In the genomic region with DNA sequence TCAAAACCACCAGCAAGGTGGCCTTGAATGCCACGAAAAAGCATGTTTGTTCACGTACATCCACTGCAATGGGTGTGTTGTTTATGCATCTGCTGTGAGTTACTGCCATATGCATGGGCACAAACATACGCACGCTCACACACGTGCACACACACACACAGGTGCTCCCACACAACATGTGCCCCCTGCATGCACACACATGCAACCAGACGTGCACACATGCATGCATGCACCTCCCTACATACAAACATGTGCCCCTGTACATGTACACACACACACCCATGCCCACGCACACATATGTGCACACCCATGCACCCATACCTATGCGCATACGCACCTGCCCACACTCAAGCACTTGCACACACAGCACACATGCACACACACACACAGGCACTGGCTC, we compare ENCODE assay signal across 29 cellular contexts. TPM values are rescaled to one million over a fixed set of nuclear protein-coding genes. Genes with fewer than 3 reads are reported as not detected.
"Had no signal": no experiment of that assay in that cellular context is flagged by ENCODE, and none has a peak within 500 bp of the region (broad histone marks: within the 10 kb centered on the region; RNA-seq: fewer than 3 reads in every experiment).

No MANE protein-coding gene starts in this region.

- H3K36me3 Mint-ChIP-seq: activated naive CD8-positive, alpha-beta T cell treated with anti-CD3 and anti-CD28 coated beads, Interleukin-2, amount 10 ng/mL, durations not matched to agents 7 days and 5 days had no signal

- H3K36me3 ChIP-seq: adrenal gland, SJSA1 had no signal

- ATAC-seq: Panc1 had no signal

- H3K4me3 ChIP-seq: adrenal gland, SJSA1 had no signal

- H3K9me3 Mint-ChIP-seq: activated CD8-positive, alpha-beta T cell treated with anti-CD3 and anti-CD28 coated beads for 36 hours; activated naive CD8-positive, alpha-beta T cell treated with anti-CD3 and anti-CD28 coated beads, Interleukin-2, amount 10 ng/mL, durations not matched to agents 7 days and 5 days; activated T-cell treated with anti-CD3 and anti-CD28 coated beads, Interleukin-2, amount 50 U/mL, for 72 hours; activated T-helper 2 cell treated with anti-CD3 and anti-CD28 coated beads, Interferon-gamma antibody, Interleukin-2, Interleukin-4, amounts not matched to agents 10 μg/mL and 5 μg/mL and 100 μg/mL, durations not matched to agents 14 hours and 24 hours and 36 hours had no signal

- H3K27ac Mint-ChIP-seq: activated CD4-positive, alpha-beta T cell treated with anti-CD3 and anti-CD28 coated beads for 36 hours; activated CD8-positive, alpha-beta T cell treated with anti-CD3 and anti-CD28 coated beads for 36 hours; activated naive CD8-positive, alpha-beta T cell treated with anti-CD3 and anti-CD28 coated beads, Interleukin-2, amount 10 ng/mL, durations not matched to agents 7 days and 5 days; activated T-cell treated with anti-CD3 and anti-CD28 coated beads, Interleukin-2, amount 50 U/mL, for 72 hours; activated T-helper 2 cell treated with anti-CD3 and anti-CD28 coated beads, Interferon-gamma antibody, Interleukin-2, Interleukin-4, amounts not matched to agents 10 μg/mL and 5 μg/mL and 100 μg/mL, durations not matched to agents 14 hours and 24 hours and 36 hours had no signal

- H3K9me3 ChIP-seq: adrenal gland, SJSA1 had no signal

- H3K27ac ChIP-seq: adrenal gland, SJSA1, VCaP had no signal

- H3K27me3 ChIP-seq: adrenal gland, SJSA1 had no signal

- DNase-seq: activated CD4-positive, alpha-beta T cell treated with anti-CD3 and anti-CD28 coated beads for 36 hours; activated CD4-positive, alpha-beta T cell treated with anti-CD3 and anti-CD28 coated beads, Interleukin-2, amount 50 U/mL, for 1 hour; activated CD4-positive, CD25-positive, alpha-beta regulatory T cell; activated CD8-positive, alpha-beta memory T cell treated with anti-CD3 and anti-CD28 coated beads, Interleukin-2, amount 50 U/mL, for 4 hours; activated CD8-positive, alpha-beta T cell treated with anti-CD3 and anti-CD28 coated beads for 36 hours; activated naive CD4-positive, alpha-beta T cell treated with anti-CD3 and anti-CD28 coated beads, Interleukin-2, amount 50 U/mL, for 16 hours; activated naive CD8-positive, alpha-beta T cell treated with anti-CD3 and anti-CD28 coated beads, Interleukin-2, amount 10 ng/mL, durations not matched to agents 7 days and 5 days; activated T-cell treated with anti-CD3 and anti-CD28 coated beads, Interleukin-2, amount 50 U/mL, for 72 hours; adrenal gland; anterior cingulate cortex; KG1; MV-4-11; NCI-H1092 treated with DMSO at 0.1 percent for 48 hours; NCI-H1417 treated with DMSO at 0.1 percent for 48 hours; NCI-H1694 treated with DMSO at 0.1 percent for 48 hours; NCI-H2029 treated with DMSO at 0.1 percent for 48 hours; NCI-H345; NCI-H510A treated with DMSO at 0.1 percent for 48 hours; NCI-H69; NK-92 treated with Interleukin-12 subunit alpha and Interleukin-12 subunit beta, amount 100 ng/mL, for 24 hours; OCI-M1; RPMI8226; SHP77; T-helper 2 cell; T1000 had no signal

- H3K4me1 ChIP-seq: adrenal gland, SJSA1 had no signal

- H3K4me3 Mint-ChIP-seq: activated CD4-positive, alpha-beta T cell treated with anti-CD3 and anti-CD28 coated beads for 36 hours; activated CD8-positive, alpha-beta T cell treated with anti-CD3 and anti-CD28 coated beads for 36 hours; activated naive CD8-positive, alpha-beta T cell treated with anti-CD3 and anti-CD28 coated beads, Interleukin-2, amount 10 ng/mL, durations not matched to agents 7 days and 5 days; activated T-cell treated with anti-CD3 and anti-CD28 coated beads, Interleukin-2, amount 50 U/mL, for 72 hours had no signal

- H3K27me3 Mint-ChIP-seq: activated CD4-positive, alpha-beta T cell treated with anti-CD3 and anti-CD28 coated beads for 36 hours; activated CD8-positive, alpha-beta T cell treated with anti-CD3 and anti-CD28 coated beads for 36 hours had no signal

RNA-seq across cellular contexts. Expression of gene DMBT1, which starts 10.1 kb away (rescaled TPM):
- total RNA-seq: activated CD4-positive, alpha-beta T cell treated with anti-CD3 and anti-CD28 coated beads for 36 hours; activated CD8-positive, alpha-beta T cell treated with anti-CD3 and anti-CD28 coated beads for 36 hours; activated naive CD8-positive, alpha-beta T cell treated with anti-CD3 and anti-CD28 coated beads, Interleukin-2, amount 10 ng/mL, durations not matched to agents 7 days and 5 days; activated T-cell treated with anti-CD3 and anti-CD28 coated beads, Interleukin-2, amount 50 U/mL, for 72 hours; activated T-helper 2 cell treated with anti-CD3 and anti-CD28 coated beads, Interferon-gamma antibody, Interleukin-2, Interleukin-4, amounts not matched to agents 10 μg/mL and 5 μg/mL and 100 μg/mL, durations not matched to agents 14 hours and 24 hours and 36 hours; SJSA1 had no signal
